Comparison of ENCODE assay signal across 16 cellular contexts in genomic region chr3:106593381-106593780, GRCh38.
A peak's percentile ranks its signal among the peaks of the same experiment; 100 is the strongest.
DNase-seq lines count a peak whose midpoint lies in the region; ATAC-seq and TF ChIP-seq lines count a peak whose summit lies in the region.
"Had no signal": no experiment of that assay in that cellular context is flagged by ENCODE, and none has a peak within 500 bp of the region (broad histone marks: within the 10 kb centered on the region; RNA-seq: fewer than 3 reads in every experiment).

No MANE protein-coding gene starts in this region.

- CTCF ChIA-PET in activated CD4-positive, alpha-beta T cell treated with anti-CD3 and anti-CD28 coated beads for 36 hours (lab: Charles Lee): interaction anchor here (0.7 kb wide), 2 partner anchors 146 to 732 kb away, joined by 3 to 4 read pairs; no protein-coding TSS in a partner anchor

- peaks cover 13% of the 10 kb centered on the region for H3K9me3 Mint-ChIP-seq in activated CD4-positive, alpha-beta T cell treated with anti-CD3 and anti-CD28 coated beads for 36 hours (ENCODE audit: low read depth)
- H3K9me3 Mint-ChIP-seq in GM23338: peaks cover 6% of the 10 kb centered on the region; the same call in 1 of the 3 replicates
- H3K9me3 Mint-ChIP-seq in memory B cell: peaks cover 11% of the 10 kb centered on the region
- H3K9me3 Mint-ChIP-seq: H9 had no signal

- H2AFZ ChIP-seq in GM23338: peak overlapping the region; percentile 39; the same call in 1 of the 2 replicates

- no peak for DNase-seq in activated CD4-positive, alpha-beta T cell treated with anti-CD3 and anti-CD28 coated beads for 36 hours
- no peak for DNase-seq in activated CD4-positive, alpha-beta T cell treated with anti-CD3 and anti-CD28 coated beads, Interleukin-2, amount 50 U/mL, for 1 hour
- DNase-seq in GM23338 (ENCODE audit: low spot score) (no peak), MV-4-11 (lab: John Stamatoyannopoulos, UW) (peak; percentile 44), memory B cell (ENCODE audit: low spot score in 2 of 2) (no peak), posterior cingulate gyrus (no peak), OCI-M2 (lab: John Stamatoyannopoulos, UW; ENCODE audit: unreplicated experiment) (no peak)
- DNase-seq: 8988T; CD4-positive, alpha-beta memory T cell; DMS153; DMS79; GDM1; H9 had no signal

- peaks cover 3% of the 10 kb centered on the region for H3K36me3 Mint-ChIP-seq in activated CD4-positive, alpha-beta T cell treated with anti-CD3 and anti-CD28 coated beads for 36 hours (ENCODE audit: low read depth)
- H3K36me3 Mint-ChIP-seq in GM23338 (ENCODE audit: low read depth) (0 out of 3 replicates have a peak, but pooled peaks cover 8% of the 10 kb centered on the region), memory B cell (no peaks in the 10 kb centered on the region)
- H3K36me3 Mint-ChIP-seq: CD14-positive monocyte; CD4-positive, alpha-beta memory T cell had no signal

- H3F3A ChIP-seq in GM23338 (replicated peaks; ENCODE audit: low read depth): no peaks in the 10 kb centered on the region

- POLR2A ChIA-PET in activated CD4-positive, alpha-beta T cell treated with anti-CD3 and anti-CD28 coated beads for 36 hours (lab: Charles Lee): no interaction called here

- TF ChIP-seq CTCF in GM23338 (conservative IDR thresholded peaks at IDR 0.05; ENCODE audit: low read depth in 2 of 2): no peak

- H3K27ac Mint-ChIP-seq in activated CD4-positive, alpha-beta T cell treated with anti-CD3 and anti-CD28 coated beads for 36 hours: no peak overlapping the region
- H3K27ac Mint-ChIP-seq in GM23338 (no peak overlapping the region), memory B cell (peak overlapping the region; percentile 25)
- H3K27ac Mint-ChIP-seq: CD14-positive monocyte; CD4-positive, alpha-beta memory T cell; H9 had no signal

- H3K4me1 ChIP-seq in GM23338 (ENCODE audit: insufficient read depth): no peaks in the 10 kb centered on the region
- H3K4me1 ChIP-seq: BLaER1 had no signal

- H3K4me1 Mint-ChIP-seq in activated CD4-positive, alpha-beta T cell treated with anti-CD3 and anti-CD28 coated beads for 36 hours: peaks cover 19% of the 10 kb centered on the region
- H3K4me1 Mint-ChIP-seq in GM23338: no peaks in the 10 kb centered on the region
- peaks cover 6% of the 10 kb centered on the region for H3K4me1 Mint-ChIP-seq in memory B cell
- H3K4me1 Mint-ChIP-seq: CD14-positive monocyte had no signal

- no peaks in the 10 kb centered on the region for H3K36me3 ChIP-seq in GM23338 (ENCODE audit: insufficient read depth)
- H3K36me3 ChIP-seq: BLaER1 had no signal

- no peaks in the 10 kb centered on the region for H4K20me1 ChIP-seq in GM23338 (replicated peaks; ENCODE audit: insufficient read depth)
- H4K20me1 ChIP-seq: BLaER1 had no signal

- no peak overlapping the region for H3K4me3 Mint-ChIP-seq in activated CD4-positive, alpha-beta T cell treated with anti-CD3 and anti-CD28 coated beads for 36 hours
- H3K4me3 Mint-ChIP-seq in GM23338 (no peak overlapping the region), memory B cell (no peak overlapping the region)
- H3K4me3 Mint-ChIP-seq: CD14-positive monocyte; CD4-positive, alpha-beta memory T cell; H9 had no signal

- no peak overlapping the region for H3K27ac ChIP-seq in GM23338 (ENCODE audit: low read depth)
- H3K27ac ChIP-seq: BLaER1 had no signal

- no peaks in the 10 kb centered on the region for H3K79me2 ChIP-seq in GM23338 (replicated peaks; ENCODE audit: insufficient read depth)

- no peaks in the 10 kb centered on the region for H3K27me3 ChIP-seq in GM23338 (ENCODE audit: insufficient read depth)
- H3K27me3 ChIP-seq: BLaER1 had no signal

- ATAC-seq in activated CD4-positive, alpha-beta T cell treated with anti-CD3 and anti-CD28 coated beads for 36 hours: peak; percentile 31
- ATAC-seq in GM23338 (no peak), memory B cell (ENCODE audit: low read depth) (peak; percentile 53)
- ATAC-seq: HepG2 had no signal

- no peaks in the 10 kb centered on the region for H3K9me2 ChIP-seq in GM23338 (ENCODE audit: insufficient read depth)

- H3K27me3 Mint-ChIP-seq in activated CD4-positive, alpha-beta T cell treated with anti-CD3 and anti-CD28 coated beads for 36 hours: no peaks in the 10 kb centered on the region
- H3K27me3 Mint-ChIP-seq in GM23338 (ENCODE audit: insufficient read depth, low read depth, poor library complexity): no peaks in the 10 kb centered on the region
- no peaks in the 10 kb centered on the region for H3K27me3 Mint-ChIP-seq in memory B cell
- H3K27me3 Mint-ChIP-seq: CD4-positive, alpha-beta memory T cell had no signal

- intact Hi-C loops in activated CD4-positive, alpha-beta T cell treated with anti-CD3 and anti-CD28 coated beads for 36 hours (cut with DNase I, micrococcal nuclease): no loop called here
- intact Hi-C loops in posterior cingulate gyrus (cut with DNase I): no loop called here

- no peak overlapping the region for H3K4me3 ChIP-seq in GM23338
- H3K4me3 ChIP-seq: BLaER1 had no signal

- H3K4me2 ChIP-seq in GM23338: no peak overlapping the region
- H3K4me2 ChIP-seq: BLaER1 had no signal

TF ChIP-seq in GM23338, 12 proteins besides CTCF, POLR2A, EP300 and RAD21 (continues in another document):
- TF ChIP-seq EZH2phosphoT487 (IDR thresholded peaks at IDR 0.05; ENCODE audit: unreplicated experiment) (no peak), NANOG (IDR thresholded peaks at IDR 0.05; ENCODE audit: borderline replicate concordance) (no peak), JUNB (IDR thresholded peaks at IDR 0.05; ENCODE audit: unreplicated experiment) (no peak), ZNF331 (CRISPR knock-in tag; IDR thresholded peaks at IDR 0.05; ENCODE audit: low read depth) (no peak), POLR2AphosphoS5 (IDR thresholded peaks at IDR 0.05; ENCODE audit: low read depth) (no peak), STAT1 (IDR thresholded peaks at IDR 0.05; ENCODE audit: unreplicated experiment) (no peak), CREB1 (CRISPR knock-in tag; IDR thresholded peaks at IDR 0.05; ENCODE audit: low read depth) (no peak), EZH2 (IDR thresholded peaks at IDR 0.05; ENCODE audit: low read depth, unreplicated experiment) (no peak), ETS1 (IDR thresholded peaks at IDR 0.05) (no peak)
